In the genomic region with DNA sequence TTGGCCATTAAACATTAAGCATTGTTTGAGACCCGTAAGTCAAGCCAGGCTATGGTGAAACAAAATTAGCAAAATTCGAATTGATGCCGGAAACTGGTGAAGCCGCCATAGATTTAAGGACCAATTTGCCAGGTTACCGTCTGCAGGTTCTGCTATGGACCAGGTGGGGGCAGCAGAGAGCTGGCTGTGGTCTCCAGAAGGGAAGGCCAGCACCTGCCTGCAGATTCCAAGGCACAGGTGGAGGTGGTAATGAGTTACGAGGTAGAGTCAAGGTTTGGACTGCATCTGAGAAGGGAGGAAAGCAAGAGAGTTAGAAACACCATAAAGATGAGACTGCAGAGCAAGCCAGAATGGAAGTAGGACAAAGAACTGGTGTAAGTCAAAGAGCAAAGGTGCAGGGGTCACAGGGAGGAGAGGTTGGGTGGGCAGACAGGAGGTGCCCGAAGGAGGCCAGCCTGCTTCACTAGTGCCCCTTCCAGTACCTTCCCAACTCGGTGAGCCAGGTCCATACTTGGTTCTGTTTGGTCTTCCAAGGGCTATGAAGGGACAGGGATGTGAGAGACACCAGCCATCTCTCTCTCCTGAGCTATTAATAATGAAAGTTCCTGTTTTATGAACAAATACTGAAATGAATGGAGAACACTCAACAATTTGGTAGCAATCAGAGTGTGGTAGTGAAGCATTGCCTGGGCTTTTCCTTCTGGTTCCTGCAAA, we compare ENCODE assay signal across 8 cellular contexts.
DNase-seq lines count a peak whose midpoint lies in the region; ATAC-seq and TF ChIP-seq lines count a peak whose summit lies in the region.

No MANE protein-coding gene starts in this region.

- ATAC-seq in GM18909 (IDR thresholded peaks at IDR 0.05; ENCODE audit: poor library complexity, unreplicated experiment) (peak; percentile 92), HG03066 (IDR thresholded peaks at IDR 0.05; ENCODE audit: low read depth, unreplicated experiment) (peak; percentile 93)

- peak; percentile 91 for TF ChIP-seq CTCF in fibroblast of the aortic adventitia (IDR thresholded peaks at IDR 0.05; ENCODE audit: insufficient read depth, low read length)

- DNase-seq in CD1c-positive myeloid dendritic cell (ENCODE audit: extremely low spot score) (peak; percentile 56), NCI-H774 (lab: John Stamatoyannopoulos, UW) (peak; percentile 73), activated T-cell treated with anti-CD3 and anti-CD28 coated beads for 48 hours (ENCODE audit: low read depth) (peak; percentile 27), fibroblast of the aortic adventitia (ENCODE audit: low read depth) (peak; percentile 42), renal cortical epithelial cell (ENCODE audit: low read depth) (peak; percentile 34), retina (no peak)

- H3K4me3 ChIP-seq in fibroblast of the aortic adventitia (ENCODE audit: low read depth, low read length) = no peak overlapping the region
